ENCODE assay signal across 9 cellular contexts in the genomic region with DNA sequence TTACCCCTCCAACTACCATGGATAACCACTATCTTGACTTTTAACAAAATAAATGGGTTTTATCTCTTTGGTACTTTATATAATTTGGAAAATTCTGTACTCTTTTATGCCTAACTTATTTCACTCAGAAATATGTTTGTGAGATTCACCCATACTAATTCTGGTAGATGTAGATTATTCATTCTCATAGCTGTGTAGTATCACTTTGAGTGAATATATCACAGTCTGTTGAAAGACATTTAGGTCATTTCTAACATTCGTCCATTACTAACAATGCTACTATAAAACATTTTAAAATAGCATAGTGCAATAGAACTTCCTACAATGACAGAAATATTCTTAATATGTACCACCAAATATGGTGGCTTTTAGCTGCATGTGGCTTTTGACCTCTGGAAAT.
"Had no signal": no experiment of that assay in that cellular context is flagged by ENCODE, and none has a peak within 500 bp of the region (broad histone marks: within the 10 kb centered on the region; RNA-seq: fewer than 3 reads in every experiment).

No MANE protein-coding gene starts in this region.

- H3K9ac ChIP-seq: KMS-11 had no signal

- ATAC-seq: HepG2, K562 had no signal

- DNase-seq: Karpas-422, Kasumi-1, KBM-7, KG1 had no signal

- H3K4me3 ChIP-seq: K562 had no signal

- H3K4me2 ChIP-seq: KMS-11 had no signal

- H3K27ac ChIP-seq: HL-60, KMS-11 had no signal

- FAIRE-seq: HepG2, HTR-8/SVneo, K562 had no signal
